Comparison of ENCODE assay signal across 1 cellular context in the genomic region with DNA sequence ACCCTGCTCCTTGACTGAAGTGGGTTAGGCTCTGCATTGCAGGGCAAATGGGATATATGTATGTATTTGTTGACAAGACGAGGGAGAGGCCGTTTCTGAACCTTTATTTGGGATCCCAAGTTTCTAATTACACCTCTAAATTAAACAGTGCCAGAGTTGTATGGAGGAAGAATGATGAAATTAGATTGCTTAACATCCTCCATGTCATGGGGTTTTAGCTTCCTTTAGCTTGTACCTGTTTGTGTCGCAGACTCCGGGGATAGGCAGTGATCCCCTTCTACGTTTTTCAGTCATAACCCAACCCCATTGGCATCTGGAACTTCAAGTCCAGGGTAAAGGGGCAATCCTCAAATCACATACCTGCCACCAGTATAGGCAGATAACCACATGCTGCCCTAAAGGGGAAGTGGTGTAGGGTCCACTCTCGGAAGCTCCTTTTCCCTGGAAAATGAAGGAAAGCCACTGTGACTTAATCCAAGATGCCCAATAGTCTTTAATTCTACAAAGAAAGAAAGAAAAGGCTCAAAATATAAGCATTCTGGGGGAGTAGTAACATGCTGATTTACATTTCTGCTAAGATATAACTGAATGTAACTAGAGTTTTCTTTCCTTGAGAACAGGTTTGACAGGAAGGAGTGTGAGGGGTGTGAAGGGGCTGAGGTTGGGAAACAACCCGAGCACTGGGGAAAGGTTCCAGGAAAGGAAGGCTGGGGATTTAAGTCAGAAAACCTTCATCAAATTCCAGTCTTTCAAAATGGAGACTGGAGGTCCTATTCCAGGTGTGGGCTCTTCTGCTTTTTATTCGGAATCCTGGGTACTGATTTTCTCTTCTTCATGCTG.
TF ChIP-seq lines count a peak whose summit lies in the region.

No MANE protein-coding gene starts in this region.

TF ChIP-seq in K562, 482 proteins besides CTCF, POLR2A, EP300 and RAD21 (continued from another document):
- 0 out of 2 replicates have a peak, but pooled peaks have one; percentile 43 for TF ChIP-seq SPI1 (IDR thresholded peaks at IDR 0.05; ENCODE audit: borderline replicate concordance, low read depth, low read length)
